In genomic region chr16:84293406-84293805, GRCh38 we compare ENCODE assay signal across 1 cellular context.
A peak's percentile ranks its signal among the peaks of the same experiment; 100 is the strongest.
TF ChIP-seq lines count a peak whose summit lies in the region.

No MANE protein-coding gene starts in this region.

TF ChIP-seq in HepG2, 621 proteins besides CTCF, POLR2A, EP300 and RAD21:
- TF ChIP-seq ZNF629 (CRISPR knock-in tag; conservative IDR thresholded peaks at IDR 0.05) (peak; percentile 79), ATF4 (CRISPR knock-in tag; IDR thresholded peaks at IDR 0.05) (no peak)
